ENCODE assay signal across 21 cellular contexts in genomic region chr5:74772359-74772758, GRCh38. TPM values are rescaled to one million over a fixed set of nuclear protein-coding genes. Genes with fewer than 3 reads are reported as not detected.
DNase-seq lines count a peak whose midpoint lies in the region; ATAC-seq and TF ChIP-seq lines count a peak whose summit lies in the region.
"Had no signal": no experiment of that assay in that cellular context is flagged by ENCODE, and none has a peak within 500 bp of the region (broad histone marks: within the 10 kb centered on the region; RNA-seq: fewer than 3 reads in every experiment).

No MANE protein-coding gene starts in this region.

- peaks cover 82% of the 10 kb centered on the region for H3K36me3 Mint-ChIP-seq in MCF 10A (ENCODE audit: insufficient read depth, unreplicated experiment)
- H3K36me3 Mint-ChIP-seq in WTC11, result peaks cover 52% of the 10 kb centered on the region

- no peak overlapping the region for H3K4me3 Mint-ChIP-seq in MCF 10A (ENCODE audit: unreplicated experiment)
- no peak overlapping the region for H3K4me3 Mint-ChIP-seq in WTC11
- H3K4me3 Mint-ChIP-seq: activated B cell treated with CpG ODN at 0.5 μM for 24 hours; activated naive CD4-positive, alpha-beta T cell treated with anti-CD3 and anti-CD28 coated beads, Interleukin-2, amount 50 U/mL, for 24 hours; activated T-cell treated with anti-CD3 and anti-CD28 coated beads, Interleukin-2, amount 50 U/mL, for 72 hours; CD14-positive monocyte had no signal

- no peaks in the 10 kb centered on the region for H3K36me3 ChIP-seq in breast epithelium
- peaks cover 75% of the 10 kb centered on the region for H3K36me3 ChIP-seq in MG63

- H3K4me3 ChIP-seq in breast epithelium (no peak overlapping the region), MG63 (no peak overlapping the region)

- H3K27ac Mint-ChIP-seq in MCF 10A (ENCODE audit: low read depth, unreplicated experiment) (no peak overlapping the region), WTC11 (peak overlapping the region; percentile 53; the same call in 1 of the 2 replicates)
- H3K27ac Mint-ChIP-seq: activated B cell treated with CpG ODN at 0.5 μM for 24 hours; activated naive CD4-positive, alpha-beta T cell treated with anti-CD3 and anti-CD28 coated beads, Interleukin-2, amount 50 U/mL, for 24 hours; activated T-cell treated with anti-CD3 and anti-CD28 coated beads, Interleukin-2, amount 50 U/mL, for 72 hours had no signal

- BruUV-seq in MCF 10A (replicated peaks; lab: Mats Ljungman, UMichigan), result no TSS peak

- intact Hi-C loops in MCF 10A (cut with micrococcal nuclease), result no loop called here
- intact Hi-C loops in breast epithelium (cut with DNase I; ENCODE audit: low total_unique reads), result no loop called here
- intact Hi-C loops in cardiac septum (cut with DNase I), result no loop called here

- H3K27ac ChIP-seq in breast epithelium, result no peak overlapping the region

- peaks cover 0 to 6% of the 10 kb centered on the region in 2 donors for H3K4me1 ChIP-seq in breast epithelium

- ATAC-seq in WTC11, result no peak
- ATAC-seq: activated T-cell treated with anti-CD3 and anti-CD28 coated beads, Interleukin-2, amount 50 U/mL, for 72 hours; left colon had no signal

- CTCF ChIA-PET in MCF 10A (lab: Yijun Ruan, JAX), result interaction anchor here (0.7 to 1.6 kb wide), 3 partner anchors 16 to 143 kb away, joined by 3 to 5 read pairs (median 4); no protein-coding TSS in a partner anchor
- CTCF ChIA-PET in WTC11 (lab: Charles Lee), result interaction anchor here (0.6 kb wide), 1 partner anchor 163 kb away, joined by 3 read pairs; no protein-coding TSS in a partner anchor

- H3K9me3 Mint-ChIP-seq in MCF 10A (ENCODE audit: unreplicated experiment) (no peaks in the 10 kb centered on the region), WTC11 (no peaks in the 10 kb centered on the region)
- H3K9me3 Mint-ChIP-seq: activated B cell treated with CpG ODN at 0.5 μM for 24 hours; activated naive CD4-positive, alpha-beta T cell treated with anti-CD3 and anti-CD28 coated beads, Interleukin-2, amount 50 U/mL, for 24 hours; activated T-cell treated with anti-CD3 and anti-CD28 coated beads, Interleukin-2, amount 50 U/mL, for 72 hours had no signal

- TF ChIP-seq CTCF in MCF 10A (IDR thresholded peaks at IDR 0.05; ENCODE audit: unreplicated experiment), result no peak
- TF ChIP-seq CTCF in breast epithelium (IDR thresholded peaks at IDR 0.05), result no peak
- no peak for TF ChIP-seq CTCF in WTC11 (IDR thresholded peaks at IDR 0.05)

- POLR2A ChIA-PET in MCF 10A (lab: Yijun Ruan, JAX), result no interaction called here
- POLR2A ChIA-PET in WTC11 (lab: Charles Lee), result no interaction called here

- TF ChIP-seq POLR2A in breast epithelium (IDR thresholded peaks at IDR 0.05), result no peak

- H3K27me3 ChIP-seq in breast epithelium (no peaks in the 10 kb centered on the region), MG63 (no peaks in the 10 kb centered on the region)

- no peaks in the 10 kb centered on the region for H3K9me3 ChIP-seq in breast epithelium
- no peaks in the 10 kb centered on the region for H3K9me3 ChIP-seq in MG63

- peak; percentile 35 for DNase-seq in MCF 10A (ENCODE audit: unreplicated experiment)
- DNase-seq in breast epithelium (ENCODE audit: low spot score in 2 of 2), result no peak
- no peak for DNase-seq in WTC11 (ENCODE audit: low spot score)
- peak; percentile 66 for DNase-seq in iris pigment epithelial cell (ENCODE audit: low read depth)
- DNase-seq in epidermal melanocyte (ENCODE audit: insufficient read length, low spot score), result no peak
- no peak for DNase-seq in MG63
- no peak for DNase-seq in cardiac septum (ENCODE audit: low spot score)
- DNase-seq: activated B cell treated with CpG ODN at 0.5 μM for 24 hours; activated T-cell treated with anti-CD3 and anti-CD28 coated beads, Interleukin-2, amount 50 U/mL, for 72 hours; effector memory CD4-positive, alpha-beta T cell; EL; head of caudate nucleus; left colon; NCI-H146; NCI-H2171; NCI-H526; posterior cingulate gyrus; RPMI8226; stimulated activated CD8-positive, alpha-beta memory T cell treated with anti-CD3 and anti-CD28 coated beads, Interleukin-4, amount 100 ng/mL, for 48 hours had no signal

- H3K4me1 Mint-ChIP-seq in MCF 10A (ENCODE audit: insufficient read depth, unreplicated experiment), result peaks cover 5% of the 10 kb centered on the region
- H3K4me1 Mint-ChIP-seq in WTC11, result peaks cover 6% of the 10 kb centered on the region

- H3K27me3 Mint-ChIP-seq in MCF 10A (ENCODE audit: insufficient read depth, unreplicated experiment) (no peaks in the 10 kb centered on the region), WTC11 (ENCODE audit: low read depth) (no peaks in the 10 kb centered on the region)
- H3K27me3 Mint-ChIP-seq: activated B cell treated with CpG ODN at 0.5 μM for 24 hours; activated naive CD4-positive, alpha-beta T cell treated with anti-CD3 and anti-CD28 coated beads, Interleukin-2, amount 50 U/mL, for 24 hours had no signal

TF ChIP-seq in WTC11, 78 proteins besides CTCF, POLR2A, EP300 and RAD21 (continues in another document):
- TF ChIP-seq E2F1 (CRISPR knock-in tag; IDR thresholded peaks at IDR 0.05) (no peak), USF1 (CRISPR knock-in tag; IDR thresholded peaks at IDR 0.05) (no peak), ZSCAN18 (CRISPR knock-in tag; IDR thresholded peaks at IDR 0.05) (no peak), JUN (CRISPR knock-in tag; IDR thresholded peaks at IDR 0.05) (no peak), PREB (CRISPR knock-in tag; IDR thresholded peaks at IDR 0.05; ENCODE audit: borderline replicate concordance) (no peak), ZBTB43 (CRISPR knock-in tag; IDR thresholded peaks at IDR 0.05) (no peak), ESRRA (CRISPR knock-in tag; IDR thresholded peaks at IDR 0.05; ENCODE audit: borderline replicate concordance) (no peak), PRRX2 (CRISPR knock-in tag; IDR thresholded peaks at IDR 0.05) (no peak), MYBL2 (CRISPR knock-in tag; IDR thresholded peaks at IDR 0.05) (no peak), MLX (CRISPR knock-in tag; IDR thresholded peaks at IDR 0.05) (no peak), TP53 (CRISPR knock-in tag; IDR thresholded peaks at IDR 0.05) (no peak)

RNA-seq across cellular contexts. Expression of gene NSA2, which starts 5.3 kb away (rescaled TPM):
- 84.9 and 106 TPM in 2 replicates for total RNA-seq in MCF 10A (2022)
- total RNA-seq in breast epithelium, result 100 to 1,000 TPM; 129 to 150 (median 134) TPM
- total RNA-seq in WTC11 (2021), result 65.5 to 75.6 TPM (median 68.8 TPM) in 3 replicates
- 33.1 and 67.4 TPM in 2 replicates for total RNA-seq in MG63 (2014; rRNA removed; shearing (Covaris generic); ENCODE audit: low replicate concordance)
- 34.2 TPM for total RNA-seq in cardiac septum

RNA-seq across cellular contexts. Expression of gene GFM2, which starts 5.4 kb away (rescaled TPM):
- 26.4 and 31.9 TPM in 2 replicates for total RNA-seq in MCF 10A (2022)
- total RNA-seq in breast epithelium, result 10 to 100 TPM; 21.0 to 30.3 (median 24.3) TPM
- total RNA-seq in WTC11 (2021), result 27.8 to 31.6 TPM (median 29.2 TPM) in 3 replicates
- total RNA-seq in MG63 (2014; rRNA removed; shearing (Covaris generic); ENCODE audit: low replicate concordance), result 19.3 and 38.8 TPM in 2 replicates
- 45.2 TPM for total RNA-seq in cardiac septum

Comparison
In these comparisons a context has a peak if more than half of its experiments do, and no peak if none do; other contexts are left out.
1. DNase-seq: peak in MCF 10A (single experiment) and iris pigment epithelial cell (single experiment); none in breast epithelium (0 of 2), WTC11 (single experiment), epidermal melanocyte (single experiment), MG63 (single experiment) and cardiac septum (single experiment).